ENCODE assay signal across 16 cellular contexts in genomic region chr2:5849596-5849995, GRCh38.
DNase-seq lines count a peak whose midpoint lies in the region; ATAC-seq, FAIRE-seq and TF ChIP-seq lines count a peak whose summit lies in the region.
"Had no signal": no experiment of that assay in that cellular context is flagged by ENCODE, and none has a peak within 500 bp of the region (broad histone marks: within the 10 kb centered on the region; RNA-seq: fewer than 3 reads in every experiment).

No MANE protein-coding gene starts in this region.

- TF ChIP-seq EP300 in upper lobe of left lung (IDR thresholded peaks at IDR 0.05), result peak in 2 of 4 donors; percentile 11 to 51

- no peak overlapping the region for H3K4me2 ChIP-seq in astrocyte (ENCODE audit: low read length)
- no peak overlapping the region for H3K4me2 ChIP-seq in mesendoderm (ENCODE audit: low read length)

- H2BK120ac ChIP-seq in mesendoderm (ENCODE audit: low read depth, low read length), result no peak overlapping the region

- no peaks in the 10 kb centered on the region for H3K27me3 ChIP-seq in astrocyte (ENCODE audit: insufficient read depth, low read length)
- no peaks in the 10 kb centered on the region for H3K27me3 ChIP-seq in mesendoderm (ENCODE audit: insufficient read depth, low read length, poor library complexity)
- H3K27me3 ChIP-seq in upper lobe of left lung, result no peaks in the 10 kb centered on the region
- H3K27me3 ChIP-seq: BE2C had no signal

- no peaks in the 10 kb centered on the region for H3K9me3 ChIP-seq in astrocyte (ENCODE audit: insufficient read depth, low read depth, low read length)
- no peaks in the 10 kb centered on the region for H3K9me3 ChIP-seq in upper lobe of left lung
- H3K9me3 ChIP-seq: BE2C had no signal

- H4K8ac ChIP-seq in mesendoderm (ENCODE audit: low read depth, low read length), result no peak overlapping the region

- no peak overlapping the region for H3K23ac ChIP-seq in mesendoderm (ENCODE audit: low read length)

- H3K27me3 Mint-ChIP-seq in astrocyte (ENCODE audit: low read depth, unreplicated experiment), result peaks cover 3% of the 10 kb centered on the region
- H3K27me3 Mint-ChIP-seq: CD4-positive, alpha-beta T cell had no signal

- H3K9ac ChIP-seq in astrocyte (ENCODE audit: low read length) (no peak overlapping the region), mesendoderm (ENCODE audit: low read length) (no peak overlapping the region)

- H3K9me3 Mint-ChIP-seq in astrocyte (ENCODE audit: unreplicated experiment), result no peaks in the 10 kb centered on the region

- H3K56ac ChIP-seq in mesendoderm (ENCODE audit: low read length), result no peak overlapping the region

- H4K20me1 ChIP-seq in astrocyte (ENCODE audit: insufficient read depth, low read length), result no peaks in the 10 kb centered on the region

- H3K4me1 Mint-ChIP-seq in astrocyte (ENCODE audit: low read depth, unreplicated experiment), result peaks cover 23% of the 10 kb centered on the region

- H3K27ac ChIP-seq in astrocyte (ENCODE audit: low read depth, low read length), result no peak overlapping the region
- H3K27ac ChIP-seq in mesendoderm (ENCODE audit: low read depth, low read length), result no peak overlapping the region
- no peak overlapping the region for H3K27ac ChIP-seq in upper lobe of left lung
- H3K27ac ChIP-seq: 22Rv1 had no signal

- H3K18ac ChIP-seq in mesendoderm (ENCODE audit: low read length), result no peak overlapping the region

- H3K4me3 ChIP-seq in astrocyte (ENCODE audit: insufficient read depth, low read depth, low read length), result no peak overlapping the region
- H3K4me3 ChIP-seq in mesendoderm (ENCODE audit: low read length), result no peak overlapping the region
- H3K4me3 ChIP-seq in upper lobe of left lung, result no peak overlapping the region

- no peak overlapping the region for H3K4ac ChIP-seq in mesendoderm (ENCODE audit: low read depth, low read length)

- H3K36me3 ChIP-seq in astrocyte (ENCODE audit: insufficient read depth, low read length) (no peaks in the 10 kb centered on the region), mesendoderm (ENCODE audit: control insufficient read depth, insufficient read depth, low read length) (no peaks in the 10 kb centered on the region), upper lobe of left lung (no peaks in the 10 kb centered on the region)
- H3K36me3 ChIP-seq: BE2C had no signal

- H3K79me2 ChIP-seq in astrocyte (ENCODE audit: insufficient read depth, low read length), result no peaks in the 10 kb centered on the region
- H3K79me2 ChIP-seq in mesendoderm (ENCODE audit: control insufficient read depth, insufficient read depth, low read length), result no peaks in the 10 kb centered on the region

- no peak overlapping the region for H2BK5ac ChIP-seq in mesendoderm (ENCODE audit: low read length)

- H3K79me1 ChIP-seq in mesendoderm (ENCODE audit: low read length), result no peaks in the 10 kb centered on the region

- H3K4me1 ChIP-seq in astrocyte (ENCODE audit: insufficient read depth, low read length) (peaks cover 26% of the 10 kb centered on the region), mesendoderm (ENCODE audit: control insufficient read depth, low read depth, low read length) (no peaks in the 10 kb centered on the region), upper lobe of left lung (no peaks in the 10 kb centered on the region)
- H3K4me1 ChIP-seq: BE2C had no signal

- no peak for TF ChIP-seq POLR2A in upper lobe of left lung (IDR thresholded peaks at IDR 0.05)

- TF ChIP-seq CTCF in astrocyte (IDR thresholded peaks at IDR 0.05; ENCODE audit: insufficient read depth, low read depth, low read length), result no peak
- no peak for TF ChIP-seq CTCF in upper lobe of left lung (IDR thresholded peaks at IDR 0.05)

- FAIRE-seq in astrocyte (lab: Jason Lieb, UNC), result no peak
- FAIRE-seq: GM19239 had no signal

- no peak overlapping the region for H2AFZ ChIP-seq in astrocyte (ENCODE audit: low read depth, low read length)

- H3K36me3 Mint-ChIP-seq in astrocyte (ENCODE audit: low read depth, unreplicated experiment), result no peaks in the 10 kb centered on the region

- H2BK15ac ChIP-seq in mesendoderm (replicated peaks; ENCODE audit: low read depth), result no peak overlapping the region

- DNase-seq in NCI-H1417 (lab: John Stamatoyannopoulos, UW), result peak in 2 of 3 experiments; percentile 11 to 69
- no peak for DNase-seq in NCI-H1417 treated with DMSO at 0.1 percent for 48 hours (lab: John Stamatoyannopoulos, UW)
- DNase-seq in astrocyte (ENCODE audit: low read depth), result peak; percentile 12
- DNase-seq in mesendoderm, result peak; percentile 74
- DNase-seq in upper lobe of left lung, result no peak
- DNase-seq in NCI-H748 treated with DMSO at 0.1 percent for 48 hours (lab: John Stamatoyannopoulos, UW), result no peak
- DNase-seq in superior temporal gyrus (ENCODE audit: extremely low spot score), result no peak
- no peak for DNase-seq in NCI-H2171 treated with DMSO at 0.1 percent for 48 hours (lab: John Stamatoyannopoulos, UW)
- DNase-seq: BE2C; CD4-positive, alpha-beta T cell; KBM-7; NCI-H1694; NCI-H2107; NCI-H774 had no signal

- H2AK5ac ChIP-seq in mesendoderm (ENCODE audit: low read length), result no peak overlapping the region

- H3K4me3 Mint-ChIP-seq in astrocyte (ENCODE audit: unreplicated experiment), result no peak overlapping the region
- H3K4me3 Mint-ChIP-seq: CD4-positive, alpha-beta T cell had no signal

- no peak overlapping the region for H4K5ac ChIP-seq in mesendoderm (ENCODE audit: low read length)

- WGBS in mesendoderm (ENCODE audit: extremely low coverage, insufficient coverage, low lambda C conversion rate), result no CpG with 5 or more reads among the region's 2 CpGs
- 55 to 74% methylated on average over 2 of the region's 2 CpGs for WGBS in upper lobe of left lung, 2 donors

- no peak overlapping the region for H3K27ac Mint-ChIP-seq in astrocyte (ENCODE audit: unreplicated experiment)
- H3K27ac Mint-ChIP-seq: CD4-positive, alpha-beta T cell had no signal

- peak; percentile 35 to 86 for ATAC-seq in upper lobe of left lung (ENCODE audit: low FRiP score in 2 of 2)

Comparison
In these comparisons a context has a peak if more than half of its experiments do, and no peak if none do; other contexts are left out.
1. DNase-seq: peak in NCI-H1417 (2 of 3), astrocyte (single experiment) and mesendoderm (single experiment); none in NCI-H1417 treated with DMSO at 0.1 percent for 48 hours (single experiment), upper lobe of left lung (0 of 2), NCI-H748 treated with DMSO at 0.1 percent for 48 hours (single experiment), superior temporal gyrus (single experiment) and NCI-H2171 treated with DMSO at 0.1 percent for 48 hours (single experiment).